15 cellular contexts compared by ENCODE assay signal in genomic region chr6:12114055-12114503, GRCh38.
DNase-seq lines count a peak whose midpoint lies in the region; ATAC-seq lines count a peak whose summit lies in the region.
"Had no signal": no experiment of that assay in that cellular context is flagged by ENCODE, and none has a peak within 500 bp of the region (broad histone marks: within the 10 kb centered on the region; RNA-seq: fewer than 3 reads in every experiment).

No MANE protein-coding gene starts in this region.

- peak overlapping the region; percentile 49 for H3K4me3 Mint-ChIP-seq in activated naive CD4-positive, alpha-beta T cell treated with anti-CD3 and anti-CD28 coated beads, Interleukin-2, amount 50 U/mL, for 24 hours
- H3K4me3 Mint-ChIP-seq in activated T-helper 17 cell treated with anti-CD3 and anti-CD28 coated beads, Interleukin-2, amount 50 U/mL, for 72 hours: peak overlapping the region; percentile 40
- peak overlapping the region; percentile 45 to 52 for H3K4me3 Mint-ChIP-seq in stimulated activated naive CD8-positive, alpha-beta T cell treated with anti-CD3 and anti-CD28 coated beads, Interleukin-15, amount 100 ng/mL, for 72 hours
- H3K4me3 Mint-ChIP-seq: GM23338 had no signal

- ATAC-seq in GM21619 (IDR thresholded peaks at IDR 0.05; ENCODE audit: unreplicated experiment): peak; percentile 37
- ATAC-seq in activated T-helper 17 cell treated with anti-CD3 and anti-CD28 coated beads, Interleukin-2, amount 50 U/mL, for 72 hours (replicated peaks): no peak
- ATAC-seq in stimulated activated naive CD8-positive, alpha-beta T cell treated with anti-CD3 and anti-CD28 coated beads, Interleukin-15, amount 100 ng/mL, for 72 hours: peak; percentile 56
- ATAC-seq in HG03460 (IDR thresholded peaks at IDR 0.05; ENCODE audit: unreplicated experiment): no peak
- ATAC-seq: GM23338, HepG2 had no signal

- peaks cover 40% of the 10 kb centered on the region for H3K36me3 Mint-ChIP-seq in activated naive CD4-positive, alpha-beta T cell treated with anti-CD3 and anti-CD28 coated beads, Interleukin-2, amount 50 U/mL, for 24 hours
- peaks cover 60% of the 10 kb centered on the region for H3K36me3 Mint-ChIP-seq in activated T-helper 17 cell treated with anti-CD3 and anti-CD28 coated beads, Interleukin-2, amount 50 U/mL, for 72 hours (ENCODE audit: low read depth)

- peaks cover 82% of the 10 kb centered on the region for H3K4me1 Mint-ChIP-seq in activated naive CD4-positive, alpha-beta T cell treated with anti-CD3 and anti-CD28 coated beads, Interleukin-2, amount 50 U/mL, for 24 hours
- H3K4me1 Mint-ChIP-seq in activated T-helper 17 cell treated with anti-CD3 and anti-CD28 coated beads, Interleukin-2, amount 50 U/mL, for 72 hours: peaks cover 45% of the 10 kb centered on the region
- peaks cover 81% of the 10 kb centered on the region for H3K4me1 Mint-ChIP-seq in stimulated activated naive CD8-positive, alpha-beta T cell treated with anti-CD3 and anti-CD28 coated beads, Interleukin-15, amount 100 ng/mL, for 72 hours

- H3K9me3 Mint-ChIP-seq in activated naive CD4-positive, alpha-beta T cell treated with anti-CD3 and anti-CD28 coated beads, Interleukin-2, amount 50 U/mL, for 24 hours: peaks cover 19% of the 10 kb centered on the region
- peaks cover 5% of the 10 kb centered on the region for H3K9me3 Mint-ChIP-seq in activated T-helper 17 cell treated with anti-CD3 and anti-CD28 coated beads, Interleukin-2, amount 50 U/mL, for 72 hours
- H3K9me3 Mint-ChIP-seq in stimulated activated naive CD8-positive, alpha-beta T cell treated with anti-CD3 and anti-CD28 coated beads, Interleukin-15, amount 100 ng/mL, for 72 hours: peaks cover 7 to 8% of the 10 kb centered on the region in 2 donors

- peak overlapping the region; percentile 38 for H3K27ac Mint-ChIP-seq in activated naive CD4-positive, alpha-beta T cell treated with anti-CD3 and anti-CD28 coated beads, Interleukin-2, amount 50 U/mL, for 24 hours
- H3K27ac Mint-ChIP-seq in activated T-helper 17 cell treated with anti-CD3 and anti-CD28 coated beads, Interleukin-2, amount 50 U/mL, for 72 hours: peak overlapping the region; percentile 61
- H3K27ac Mint-ChIP-seq in stimulated activated naive CD8-positive, alpha-beta T cell treated with anti-CD3 and anti-CD28 coated beads, Interleukin-15, amount 100 ng/mL, for 72 hours: peak overlapping the region; percentile 15 to 29
- H3K27ac Mint-ChIP-seq: GM23338 had no signal

- DNase-seq in activated naive CD4-positive, alpha-beta T cell treated with anti-CD3 and anti-CD28 coated beads, Interleukin-2, amount 50 U/mL, for 16 hours: no peak
- DNase-seq in stimulated activated naive CD8-positive, alpha-beta T cell treated with anti-CD3 and anti-CD28 coated beads, Interleukin-15, amount 100 ng/mL, for 72 hours: no peak
- DNase-seq in medulla oblongata (ENCODE audit: extremely low spot score): no peak
- DNase-seq in dermis blood vessel endothelial cell: no peak
- DNase-seq: caudate nucleus; DND-41; hippocampal formation; NCI-H526 treated with DMSO at 0.1 percent for 48 hours; stimulated activated CD8-positive, alpha-beta memory T cell treated with anti-CD3 and anti-CD28 coated beads, Interleukin-4, amount 100 ng/mL, for 48 hours had no signal

- no peaks in the 10 kb centered on the region for H3K27me3 Mint-ChIP-seq in activated naive CD4-positive, alpha-beta T cell treated with anti-CD3 and anti-CD28 coated beads, Interleukin-2, amount 50 U/mL, for 24 hours
- H3K27me3 Mint-ChIP-seq in activated T-helper 17 cell treated with anti-CD3 and anti-CD28 coated beads, Interleukin-2, amount 50 U/mL, for 72 hours: no peaks in the 10 kb centered on the region
- H3K27me3 Mint-ChIP-seq in stimulated activated naive CD8-positive, alpha-beta T cell treated with anti-CD3 and anti-CD28 coated beads, Interleukin-15, amount 100 ng/mL, for 72 hours: no peaks in the 10 kb centered on the region

Comparison
In these comparisons a context has a peak if more than half of its experiments do, and no peak if none do; other contexts are left out.
1. ATAC-seq: peak in GM21619 (single experiment) and stimulated activated naive CD8-positive, alpha-beta T cell treated with anti-CD3 and anti-CD28 coated beads, Interleukin-15, amount 100 ng/mL, for 72 hours (single experiment); none in activated T-helper 17 cell treated with anti-CD3 and anti-CD28 coated beads, Interleukin-2, amount 50 U/mL, for 72 hours (single experiment) and HG03460 (single experiment).
2. Peak in every context shown above with its lines, with median percentiles within 50 percentile points of each other: H3K27ac Mint-ChIP-seq and H3K4me3 Mint-ChIP-seq.